ENCODE assay signal across 1 cellular context in the genomic region with DNA sequence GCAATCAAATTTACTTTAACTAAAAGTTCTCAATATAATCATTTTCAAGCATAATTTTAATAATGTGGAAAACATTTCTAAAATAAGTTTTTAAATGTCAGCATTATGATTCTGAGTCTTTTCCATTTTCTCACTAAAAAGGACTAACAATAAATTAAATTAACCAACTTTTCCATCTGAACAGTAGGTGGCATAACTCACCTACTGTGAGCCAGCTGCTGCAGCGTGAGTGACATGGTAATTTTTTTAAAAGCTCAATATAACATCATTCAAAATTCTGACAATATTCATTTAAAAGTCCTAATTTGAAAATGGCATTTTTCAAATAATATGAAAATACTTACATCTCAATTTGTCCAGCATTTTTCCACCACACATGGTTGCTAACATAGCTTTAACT.
TF ChIP-seq lines count a peak whose summit lies in the region.

No MANE protein-coding gene starts in this region.

TF ChIP-seq in GM23338, 12 proteins besides CTCF, POLR2A, EP300 and RAD21:
- TF ChIP-seq, protein P1, sequence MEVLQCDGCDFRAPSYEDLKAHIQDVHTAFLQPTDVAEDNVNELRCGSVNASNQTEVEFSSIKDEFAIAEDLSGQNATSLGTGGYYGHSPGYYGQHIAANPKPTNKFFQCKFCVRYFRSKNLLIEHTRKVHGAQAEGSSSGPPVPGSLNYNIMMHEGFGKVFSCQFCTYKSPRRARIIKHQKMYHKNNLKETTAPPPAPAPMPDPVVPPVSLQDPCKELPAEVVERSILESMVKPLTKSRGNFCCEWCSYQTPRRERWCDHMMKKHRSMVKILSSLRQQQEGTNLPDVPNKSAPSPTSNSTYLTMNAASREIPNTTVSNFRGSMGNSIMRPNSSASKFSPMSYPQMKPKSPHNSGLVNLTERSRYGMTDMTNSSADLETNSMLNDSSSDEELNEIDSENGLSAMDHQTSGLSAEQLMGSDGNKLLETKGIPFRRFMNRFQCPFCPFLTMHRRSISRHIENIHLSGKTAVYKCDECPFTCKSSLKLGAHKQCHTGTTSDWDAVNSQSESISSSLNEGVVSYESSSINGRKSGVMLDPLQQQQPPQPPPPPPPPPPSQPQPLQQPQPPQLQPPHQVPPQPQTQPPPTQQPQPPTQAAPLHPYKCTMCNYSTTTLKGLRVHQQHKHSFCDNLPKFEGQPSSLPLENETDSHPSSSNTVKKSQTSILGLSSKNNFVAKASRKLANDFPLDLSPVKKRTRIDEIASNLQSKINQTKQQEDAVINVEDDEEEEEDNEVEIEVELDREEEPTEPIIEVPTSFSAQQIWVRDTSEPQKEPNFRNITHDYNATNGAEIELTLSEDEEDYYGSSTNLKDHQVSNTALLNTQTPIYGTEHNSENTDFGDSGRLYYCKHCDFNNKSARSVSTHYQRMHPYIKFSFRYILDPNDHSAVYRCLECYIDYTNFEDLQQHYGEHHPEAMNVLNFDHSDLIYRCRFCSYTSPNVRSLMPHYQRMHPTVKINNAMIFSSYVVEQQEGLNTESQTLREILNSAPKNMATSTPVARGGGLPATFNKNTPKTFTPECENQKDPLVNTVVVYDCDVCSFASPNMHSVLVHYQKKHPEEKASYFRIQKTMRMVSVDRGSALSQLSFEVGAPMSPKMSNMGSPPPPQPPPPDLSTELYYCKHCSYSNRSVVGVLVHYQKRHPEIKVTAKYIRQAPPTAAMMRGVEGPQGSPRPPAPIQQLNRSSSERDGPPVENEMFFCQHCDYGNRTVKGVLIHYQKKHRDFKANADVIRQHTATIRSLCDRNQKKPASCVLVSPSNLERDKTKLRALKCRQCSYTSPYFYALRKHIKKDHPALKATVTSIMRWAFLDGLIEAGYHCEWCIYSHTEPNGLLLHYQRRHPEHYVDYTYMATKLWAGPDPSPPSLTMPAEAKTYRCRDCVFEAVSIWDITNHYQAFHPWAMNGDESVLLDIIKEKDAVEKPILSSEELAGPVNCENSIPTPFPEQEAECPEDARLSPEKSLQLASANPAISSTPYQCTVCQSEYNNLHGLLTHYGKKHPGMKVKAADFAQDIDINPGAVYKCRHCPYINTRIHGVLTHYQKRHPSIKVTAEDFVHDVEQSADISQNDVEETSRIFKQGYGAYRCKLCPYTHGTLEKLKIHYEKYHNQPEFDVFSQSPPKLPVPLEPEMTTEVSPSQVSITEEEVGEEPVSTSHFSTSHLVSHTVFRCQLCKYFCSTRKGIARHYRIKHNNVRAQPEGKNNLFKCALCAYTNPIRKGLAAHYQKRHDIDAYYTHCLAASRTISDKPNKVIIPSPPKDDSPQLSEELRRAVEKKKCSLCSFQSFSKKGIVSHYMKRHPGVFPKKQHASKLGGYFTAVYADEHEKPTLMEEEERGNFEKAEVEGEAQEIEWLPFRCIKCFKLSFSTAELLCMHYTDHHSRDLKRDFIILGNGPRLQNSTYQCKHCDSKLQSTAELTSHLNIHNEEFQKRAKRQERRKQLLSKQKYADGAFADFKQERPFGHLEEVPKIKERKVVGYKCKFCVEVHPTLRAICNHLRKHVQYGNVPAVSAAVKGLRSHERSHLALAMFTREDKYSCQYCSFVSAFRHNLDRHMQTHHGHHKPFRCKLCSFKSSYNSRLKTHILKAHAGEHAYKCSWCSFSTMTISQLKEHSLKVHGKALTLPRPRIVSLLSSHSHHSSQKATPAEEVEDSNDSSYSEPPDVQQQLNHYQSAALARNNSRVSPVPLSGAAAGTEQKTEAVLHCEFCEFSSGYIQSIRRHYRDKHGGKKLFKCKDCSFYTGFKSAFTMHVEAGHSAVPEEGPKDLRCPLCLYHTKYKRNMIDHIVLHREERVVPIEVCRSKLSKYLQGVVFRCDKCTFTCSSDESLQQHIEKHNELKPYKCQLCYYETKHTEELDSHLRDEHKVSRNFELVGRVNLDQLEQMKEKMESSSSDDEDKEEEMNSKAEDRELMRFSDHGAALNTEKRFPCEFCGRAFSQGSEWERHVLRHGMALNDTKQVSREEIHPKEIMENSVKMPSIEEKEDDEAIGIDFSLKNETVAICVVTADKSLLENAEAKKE (CRISPR knock-in tag; IDR thresholded peaks at IDR 0.05): no peak
- no peak for TF ChIP-seq EZH2phosphoT487 (IDR thresholded peaks at IDR 0.05; ENCODE audit: unreplicated experiment)
- TF ChIP-seq, protein P2, sequence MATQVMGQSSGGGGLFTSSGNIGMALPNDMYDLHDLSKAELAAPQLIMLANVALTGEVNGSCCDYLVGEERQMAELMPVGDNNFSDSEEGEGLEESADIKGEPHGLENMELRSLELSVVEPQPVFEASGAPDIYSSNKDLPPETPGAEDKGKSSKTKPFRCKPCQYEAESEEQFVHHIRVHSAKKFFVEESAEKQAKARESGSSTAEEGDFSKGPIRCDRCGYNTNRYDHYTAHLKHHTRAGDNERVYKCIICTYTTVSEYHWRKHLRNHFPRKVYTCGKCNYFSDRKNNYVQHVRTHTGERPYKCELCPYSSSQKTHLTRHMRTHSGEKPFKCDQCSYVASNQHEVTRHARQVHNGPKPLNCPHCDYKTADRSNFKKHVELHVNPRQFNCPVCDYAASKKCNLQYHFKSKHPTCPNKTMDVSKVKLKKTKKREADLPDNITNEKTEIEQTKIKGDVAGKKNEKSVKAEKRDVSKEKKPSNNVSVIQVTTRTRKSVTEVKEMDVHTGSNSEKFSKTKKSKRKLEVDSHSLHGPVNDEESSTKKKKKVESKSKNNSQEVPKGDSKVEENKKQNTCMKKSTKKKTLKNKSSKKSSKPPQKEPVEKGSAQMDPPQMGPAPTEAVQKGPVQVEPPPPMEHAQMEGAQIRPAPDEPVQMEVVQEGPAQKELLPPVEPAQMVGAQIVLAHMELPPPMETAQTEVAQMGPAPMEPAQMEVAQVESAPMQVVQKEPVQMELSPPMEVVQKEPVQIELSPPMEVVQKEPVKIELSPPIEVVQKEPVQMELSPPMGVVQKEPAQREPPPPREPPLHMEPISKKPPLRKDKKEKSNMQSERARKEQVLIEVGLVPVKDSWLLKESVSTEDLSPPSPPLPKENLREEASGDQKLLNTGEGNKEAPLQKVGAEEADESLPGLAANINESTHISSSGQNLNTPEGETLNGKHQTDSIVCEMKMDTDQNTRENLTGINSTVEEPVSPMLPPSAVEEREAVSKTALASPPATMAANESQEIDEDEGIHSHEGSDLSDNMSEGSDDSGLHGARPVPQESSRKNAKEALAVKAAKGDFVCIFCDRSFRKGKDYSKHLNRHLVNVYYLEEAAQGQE (IDR thresholded peaks at IDR 0.05; ENCODE audit: unreplicated experiment): no peak
- TF ChIP-seq POLR2AphosphoS5 (IDR thresholded peaks at IDR 0.05; ENCODE audit: low read depth): no peak
- no peak for TF ChIP-seq ZNF114 (CRISPR knock-in tag; IDR thresholded peaks at IDR 0.05)
- TF ChIP-seq ZNF331 (CRISPR knock-in tag; IDR thresholded peaks at IDR 0.05; ENCODE audit: low read depth): no peak
- no peak for TF ChIP-seq CREB1 (CRISPR knock-in tag; IDR thresholded peaks at IDR 0.05; ENCODE audit: low read depth)
- TF ChIP-seq EZH2 (IDR thresholded peaks at IDR 0.05; ENCODE audit: low read depth, unreplicated experiment): no peak
- no peak for TF ChIP-seq JUNB (IDR thresholded peaks at IDR 0.05; ENCODE audit: unreplicated experiment)
- TF ChIP-seq, protein P3, sequence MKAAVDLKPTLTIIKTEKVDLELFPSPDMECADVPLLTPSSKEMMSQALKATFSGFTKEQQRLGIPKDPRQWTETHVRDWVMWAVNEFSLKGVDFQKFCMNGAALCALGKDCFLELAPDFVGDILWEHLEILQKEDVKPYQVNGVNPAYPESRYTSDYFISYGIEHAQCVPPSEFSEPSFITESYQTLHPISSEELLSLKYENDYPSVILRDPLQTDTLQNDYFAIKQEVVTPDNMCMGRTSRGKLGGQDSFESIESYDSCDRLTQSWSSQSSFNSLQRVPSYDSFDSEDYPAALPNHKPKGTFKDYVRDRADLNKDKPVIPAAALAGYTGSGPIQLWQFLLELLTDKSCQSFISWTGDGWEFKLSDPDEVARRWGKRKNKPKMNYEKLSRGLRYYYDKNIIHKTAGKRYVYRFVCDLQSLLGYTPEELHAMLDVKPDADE (IDR thresholded peaks at IDR 0.05): no peak
- TF ChIP-seq STAT1 (IDR thresholded peaks at IDR 0.05; ENCODE audit: unreplicated experiment): no peak
- no peak for TF ChIP-seq NANOG (IDR thresholded peaks at IDR 0.05; ENCODE audit: borderline replicate concordance)
